19 cellular contexts compared by ENCODE assay signal in genomic region chr9:132637351-132637750, GRCh38. TPM values are rescaled to one million over a fixed set of nuclear protein-coding genes. Genes with fewer than 3 reads are reported as not detected.
A peak's percentile ranks its signal among the peaks of the same experiment; 100 is the strongest.
DNase-seq lines count a peak whose midpoint lies in the region; ATAC-seq and TF ChIP-seq lines count a peak whose summit lies in the region.
"Had no signal": no experiment of that assay in that cellular context is flagged by ENCODE, and none has a peak within 500 bp of the region (broad histone marks: within the 10 kb centered on the region; RNA-seq: fewer than 3 reads in every experiment).

No MANE protein-coding gene starts in this region.

- no peak for TF ChIP-seq CTCF in Peyer's patch (IDR thresholded peaks at IDR 0.05)

- H3K36me3 ChIP-seq in Peyer's patch: peaks cover 0 to 22% (median 0%) of the 10 kb centered on the region in 3 donors
- H3K36me3 ChIP-seq: neural progenitor cell had no signal

- intact Hi-C loops in left colon (cut with DNase I, micrococcal nuclease): no loop called here

- H3K9me3 ChIP-seq in Peyer's patch: no peaks in the 10 kb centered on the region
- H3K9me3 ChIP-seq: right atrium auricular region, thyroid gland had no signal

- no peak overlapping the region for H3K27ac ChIP-seq in Peyer's patch
- H3K27ac ChIP-seq: GM23248, neural progenitor cell, right atrium auricular region, thyroid gland had no signal

- no peak overlapping the region for H3K4me3 ChIP-seq in Peyer's patch
- H3K4me3 ChIP-seq: GM23248, neural progenitor cell, right atrium auricular region, thyroid gland had no signal

- DNase-seq in DMS53 (lab: John Stamatoyannopoulos, UW) (peak; percentile 93), NCI-H1694 treated with DMSO at 0.1 percent for 48 hours (lab: John Stamatoyannopoulos, UW) (peak; percentile 83), NCI-H774 (lab: John Stamatoyannopoulos, UW) (peak; percentile 86), left colon (peak; percentile 55 to 56), Peyer's patch (no peak), EL (no peak)
- no peak for DNase-seq in stimulated activated CD4-positive, alpha-beta T cell treated with anti-CD3 and anti-CD28 coated beads, Interleukin-2, amount 100 ng/mL, for 24 hours
- DNase-seq: activated CD4-positive, alpha-beta T cell treated with anti-CD3 and anti-CD28 coated beads, Interleukin-2, amount 10 ng/mL, durations not matched to agents 7 days and 5 days; activated naive CD8-positive, alpha-beta T cell treated with anti-CD3 and anti-CD28 coated beads, Interleukin-2, amount 10 ng/mL, durations not matched to agents 7 days and 5 days; activated T-cell treated with anti-CD3 and anti-CD28 coated beads, Interleukin-2, amount 50 U/mL, for 24 hours; GM23248; MV-4-11; thyroid gland had no signal

- H3K27me3 ChIP-seq in Peyer's patch: no peaks in the 10 kb centered on the region
- H3K27me3 ChIP-seq: neural progenitor cell, right atrium auricular region, thyroid gland had no signal

- ATAC-seq in left colon (peak; percentile 72), HG03460 (IDR thresholded peaks at IDR 0.05; ENCODE audit: unreplicated experiment) (no peak)

- TF ChIP-seq POLR2A in Peyer's patch (IDR thresholded peaks at IDR 0.05): no peak

- H3K4me1 ChIP-seq in Peyer's patch: no peaks in the 10 kb centered on the region
- H3K4me1 ChIP-seq: neural progenitor cell, right atrium auricular region, thyroid gland had no signal

RNA-seq across cellular contexts. Expression of gene DDX31, which starts 32.4 kb away (rescaled TPM):
- total RNA-seq in left colon (10 to 100 TPM in 1 of 2 donors, 1 to 10 TPM in 1; 7.3 to 11.9 TPM), Peyer's patch (10 to 100 TPM in 1 of 4 donors, 1 to 10 TPM in 3; 4.9 to 14.0 (median 9.0) TPM)

RNA-seq across cellular contexts. Expression of gene GTF3C4, which starts 32.9 kb away (rescaled TPM):
- total RNA-seq in left colon (10 to 100 TPM; 10.6 to 10.8 TPM), Peyer's patch (1 to 10 TPM; 5.6 to 8.3 (median 7.4) TPM)

RNA-seq across cellular contexts. Expression of gene BARHL1, which starts 54.9 kb away (rescaled TPM):
- total RNA-seq in left colon (not detected), Peyer's patch (not detected)
- total RNA-seq: activated CD4-positive, alpha-beta T cell treated with anti-CD3 and anti-CD28 coated beads, Interleukin-2, amount 10 ng/mL, durations not matched to agents 7 days and 5 days; activated naive CD8-positive, alpha-beta T cell treated with anti-CD3 and anti-CD28 coated beads, Interleukin-2, amount 10 ng/mL, durations not matched to agents 7 days and 5 days; chondrocyte; endothelial cell of umbilical vein; GM23248; right atrium auricular region; SK-MEL-5; thyroid gland had no signal

Comparison
In these comparisons a context has a peak if more than half of its experiments do, and no peak if none do; other contexts are left out.
1. DNase-seq: peak in DMS53 (single experiment), NCI-H1694 treated with DMSO at 0.1 percent for 48 hours (single experiment), NCI-H774 (single experiment) and left colon (2 of 2); none in Peyer's patch (0 of 3), stimulated activated CD4-positive, alpha-beta T cell treated with anti-CD3 and anti-CD28 coated beads, Interleukin-2, amount 100 ng/mL, for 24 hours (0 of 2) and EL (single experiment).